Comparison of ENCODE assay signal across 10 cellular contexts in the genomic region with DNA sequence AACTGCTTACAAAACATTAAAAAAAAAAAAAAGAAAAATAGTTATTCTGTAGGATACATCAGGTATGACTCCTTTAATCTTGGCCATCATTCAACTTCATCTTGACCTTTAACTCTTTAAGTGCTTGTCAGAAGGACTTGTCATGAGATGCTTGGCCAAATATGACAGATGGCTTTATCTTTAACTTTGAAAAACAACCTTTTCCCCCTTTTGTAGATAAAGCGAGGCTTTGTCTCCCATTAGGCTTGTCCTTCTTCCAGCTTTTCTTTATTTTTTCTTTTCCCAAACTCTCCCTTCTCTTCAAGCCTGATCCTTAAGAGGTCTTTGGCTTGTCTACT. TPM values are rescaled to one million over a fixed set of nuclear protein-coding genes. Genes with fewer than 3 reads are reported as not detected.
DNase-seq lines count a peak whose midpoint lies in the region; ATAC-seq and TF ChIP-seq lines count a peak whose summit lies in the region.
"Had no signal": no experiment of that assay in that cellular context is flagged by ENCODE, and none has a peak within 500 bp of the region (broad histone marks: within the 10 kb centered on the region; RNA-seq: fewer than 3 reads in every experiment).

No MANE protein-coding gene starts in this region.

- peaks cover 27 to 28% of the 10 kb centered on the region in 2 donors for H3K36me3 Mint-ChIP-seq in CD14-positive monocyte

- intact Hi-C loops in psoas muscle (cut with DNase I), result loop anchor here in 1 of 2 donors (5.0 kb wide), 1 partner anchor 39 kb away; no protein-coding TSS in a partner anchor
- intact Hi-C loops in CD14-positive monocyte (cut with micrococcal nuclease), result loop anchor here in 1 of 2 donors (10.0 kb wide), 1 partner anchor 667 kb away; the partner anchor contains the start of gene SRRM1

- H3K27me3 Mint-ChIP-seq in CD14-positive monocyte (ENCODE audit: low read depth in 3 of 3), result peaks cover 0 to 2% (median 0%) of the 10 kb centered on the region in 3 donors

- peak overlapping the region; percentile 97 for H3K27ac ChIP-seq in psoas muscle

- H3K4me3 Mint-ChIP-seq in CD14-positive monocyte, result no peak overlapping the region

- no peaks in the 10 kb centered on the region for H3K9me3 Mint-ChIP-seq in CD14-positive monocyte

- H3K4me3 ChIP-seq in GM12875 (ENCODE audit: low read depth, low read length) (peak overlapping the region; percentile 18), NT2/D1 (ENCODE audit: insufficient read length, low read depth) (peak overlapping the region; percentile 94), endocrine pancreas (ENCODE audit: control insufficient read depth, insufficient read depth, low read length) (peak overlapping the region; percentile 100), psoas muscle (peak overlapping the region; percentile 88)

- ATAC-seq in psoas muscle, result no peak
- no peak for ATAC-seq in GM21717 (IDR thresholded peaks at IDR 0.05; ENCODE audit: unreplicated experiment)

- no peaks in the 10 kb centered on the region for H3K4me1 ChIP-seq in NT2/D1 (ENCODE audit: insufficient read depth, insufficient read length)
- peaks cover 16% of the 10 kb centered on the region for H3K4me1 ChIP-seq in endocrine pancreas (ENCODE audit: control insufficient read depth, insufficient read depth, low read length)
- H3K4me1 ChIP-seq in psoas muscle, result peaks cover 39% of the 10 kb centered on the region

- H3K4me1 Mint-ChIP-seq in CD14-positive monocyte, result peaks cover 40% of the 10 kb centered on the region

- H3K27me3 ChIP-seq in NT2/D1 (ENCODE audit: insufficient read depth, insufficient read length), result no peaks in the 10 kb centered on the region
- no peaks in the 10 kb centered on the region for H3K27me3 ChIP-seq in endocrine pancreas (ENCODE audit: control insufficient read depth, insufficient read depth, low read length)
- H3K27me3 ChIP-seq in psoas muscle (ENCODE audit: insufficient read depth in 3 of 3, low read length in 2 of 3), result no peaks in the 10 kb centered on the region

- 58 to 68% (median 66%) methylated on average over 1 of the region's 1 CpG for WGBS in psoas muscle, 3 donors

- H3K27ac Mint-ChIP-seq in CD14-positive monocyte, result peak overlapping the region in 2 of 7 donors; percentile 15 to 67

- peaks cover 7% of the 10 kb centered on the region; the same call in 1 of the 2 replicates for H3K9me3 ChIP-seq in NT2/D1 (ENCODE audit: insufficient read depth, low read length)
- H3K9me3 ChIP-seq in endocrine pancreas (ENCODE audit: control insufficient read depth, low read length), result no peaks in the 10 kb centered on the region
- H3K9me3 ChIP-seq in psoas muscle, result no peaks in the 10 kb centered on the region

- TF ChIP-seq CTCF in GM12875 (IDR thresholded peaks at IDR 0.05; ENCODE audit: borderline replicate concordance, insufficient read depth, low read depth, low read length) (no peak), psoas muscle (IDR thresholded peaks at IDR 0.05) (no peak), CD14-positive monocyte (IDR thresholded peaks at IDR 0.05) (no peak)

- H3K9ac ChIP-seq in NT2/D1 (ENCODE audit: insufficient read length, low read depth) (no peak overlapping the region), endocrine pancreas (ENCODE audit: control insufficient read depth, insufficient read depth, low read length) (no peak overlapping the region)

- DNase-seq in NT2/D1 (ENCODE audit: low read depth, low spot score) (no peak), psoas muscle (no peak), SW 1271 (lab: John Stamatoyannopoulos, UW) (no peak), CD14-positive monocyte (ENCODE audit: low spot score) (no peak), CD1c-positive myeloid dendritic cell (ENCODE audit: extremely low spot score) (no peak)
- DNase-seq: activated CD8-positive, alpha-beta memory T cell treated with anti-CD3 and anti-CD28 coated beads, Interleukin-2, amount 50 U/mL, for 48 hours; NCI-H526 treated with DMSO at 0.1 percent for 48 hours had no signal

- peaks cover 58% of the 10 kb centered on the region for H3K36me3 ChIP-seq in NT2/D1 (ENCODE audit: insufficient read depth, insufficient read length, low read length)
- H3K36me3 ChIP-seq in endocrine pancreas (ENCODE audit: control insufficient read depth, insufficient read depth, low read length), result peaks cover 4% of the 10 kb centered on the region
- H3K36me3 ChIP-seq in psoas muscle (ENCODE audit: insufficient read depth in 1 of 2, low read depth in 1 of 2), result peaks cover 0 to 27% of the 10 kb centered on the region in 2 donors

RNA-seq across cellular contexts. Expression of gene SRSF10, which starts 2.3 kb away (rescaled TPM):
- 10 to 100 TPM; 29.5 to 54.0 (median 46.7) TPM for total RNA-seq in psoas muscle
- polyA plus RNA-seq in psoas muscle, result 10 to 100 TPM; 28.8 to 56.6 (median 42.0) TPM
- 10 to 100 TPM; 75.6 to 76.2 TPM for polyA plus RNA-seq in CD14-positive monocyte

RNA-seq across cellular contexts. Expression of gene PNRC2, which starts 18.2 kb away (rescaled TPM):
- 10 to 100 TPM; 56.7 to 63.1 (median 60.0) TPM for total RNA-seq in psoas muscle
- polyA plus RNA-seq in psoas muscle (100 to 1,000 TPM in 1 of 3 donors, 10 to 100 TPM in 2; 39.5 to 179 (median 74.0) TPM), CD14-positive monocyte (10 to 100 TPM; 71.7 to 89.7 TPM)

Comparison
In these comparisons a context has a peak if more than half of its experiments do, and no peak if none do; other contexts are left out.
1. H3K4me3 ChIP-seq: peak in every context shown above with its lines; median percentile 100 in endocrine pancreas; 94 in NT2/D1; 88 in psoas muscle; 18 in GM12875.